ENCODE assay signal across 15 cellular contexts in genomic region chr3:183227586-183227985, GRCh38.
"Had no signal": no experiment of that assay in that cellular context is flagged by ENCODE, and none has a peak within 500 bp of the region (broad histone marks: within the 10 kb centered on the region; RNA-seq: fewer than 3 reads in every experiment).

No MANE protein-coding gene starts in this region.

- H3K27me3 ChIP-seq: dorsolateral prefrontal cortex, tibial nerve, uterus had no signal

- H3K9me3 Mint-ChIP-seq: brain, nephron progenitor cell had no signal

- H3K9me3 ChIP-seq: tibial nerve, uterus had no signal

- H3K4me1 Mint-ChIP-seq: brain, WTC11 had no signal

- H3K27ac ChIP-seq: dorsolateral prefrontal cortex, tibial nerve, uterus had no signal

- H3K4me1 ChIP-seq: tibial nerve, uterus had no signal

- H3K36me3 Mint-ChIP-seq: WTC11 had no signal

- H3K36me3 ChIP-seq: tibial nerve, uterus had no signal

- H3K27ac Mint-ChIP-seq: activated CD8-positive, alpha-beta memory T cell treated with anti-CD3 and anti-CD28 coated beads, Interleukin-2, amount 10 ng/mL, durations not matched to agents 7 days and 5 days; brain; nephron progenitor cell; T-helper 17 cell; WTC11 had no signal

- H3K4me3 ChIP-seq: dorsolateral prefrontal cortex, tibial nerve, uterus had no signal

- H3K27me3 Mint-ChIP-seq: activated CD8-positive, alpha-beta memory T cell treated with anti-CD3 and anti-CD28 coated beads, Interleukin-2, amount 10 ng/mL, durations not matched to agents 7 days and 5 days; T-helper 17 cell had no signal

- H3K4me3 Mint-ChIP-seq: activated CD8-positive, alpha-beta memory T cell treated with anti-CD3 and anti-CD28 coated beads, Interleukin-2, amount 10 ng/mL, durations not matched to agents 7 days and 5 days; brain; nephron progenitor cell; T-helper 17 cell; WTC11 had no signal

- DNase-seq: activated CD4-positive, alpha-beta T cell treated with anti-CD3 and anti-CD28 coated beads, Interleukin-2, amount 50 U/mL, for 1 hour; activated CD8-positive, alpha-beta memory T cell treated with anti-CD3 and anti-CD28 coated beads, Interleukin-2, amount 10 ng/mL, durations not matched to agents 7 days and 5 days; anterior cingulate cortex; caudate nucleus; dorsolateral prefrontal cortex; left ventricle myocardium superior; nephron progenitor cell; nucleus accumbens; posterior cingulate gyrus; stimulated activated naive CD4-positive, alpha-beta T cell; T-helper 17 cell; uterus had no signal
